ENCODE assay signal across 16 cellular contexts in the genomic region with DNA sequence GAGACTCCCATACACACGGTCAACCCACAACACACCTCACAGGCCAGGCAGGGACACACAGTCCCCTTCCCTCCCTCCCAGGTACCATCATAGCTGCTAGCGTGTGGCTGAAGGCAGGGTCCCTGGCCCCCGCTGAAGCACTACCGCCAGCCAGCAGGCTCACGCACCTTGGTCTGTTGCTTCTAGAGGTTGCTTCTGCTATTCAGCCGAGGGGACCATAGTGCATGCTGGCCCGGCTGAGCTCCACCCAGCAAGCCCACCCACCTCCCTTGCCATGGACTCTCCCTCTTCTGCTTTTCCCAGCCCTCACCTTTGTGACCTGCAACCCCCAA. TPM values are rescaled to one million over a fixed set of nuclear protein-coding genes. Genes with fewer than 3 reads are reported as not detected.
"Had no signal": no experiment of that assay in that cellular context is flagged by ENCODE, and none has a peak within 500 bp of the region (broad histone marks: within the 10 kb centered on the region; RNA-seq: fewer than 3 reads in every experiment).

No MANE protein-coding gene starts in this region.

RNA-seq across cellular contexts. Expression of a gene that starts 38.0 kb away (rescaled TPM):
- total RNA-seq: stomach, subcutaneous adipose tissue, suprapubic skin, temporal lobe, testis, thoracic aorta, thyroid gland, tibial nerve, transverse colon, upper lobe of left lung, upper lobe of right lung, ureter, urinary bladder, uterus, vagina had no signal
- polyA plus RNA-seq: stomach, thymus, urinary bladder had no signal

RNA-seq across cellular contexts. Expression of a gene that starts 46.7 kb away (rescaled TPM):
- total RNA-seq: stomach, subcutaneous adipose tissue, temporal lobe, testis, thoracic aorta, thyroid gland, tibial nerve, transverse colon, upper lobe of left lung, upper lobe of right lung, ureter, urinary bladder, uterus, vagina had no signal
- polyA plus RNA-seq: stomach, urinary bladder had no signal
